ENCODE assay signal across 8 cellular contexts in genomic region chr15:43185161-43186002, GRCh38. TPM values are rescaled to one million over a fixed set of nuclear protein-coding genes. Genes with fewer than 3 reads are reported as not detected.
DNase-seq lines count a peak whose midpoint lies in the region; ATAC-seq, FAIRE-seq and TF ChIP-seq lines count a peak whose summit lies in the region.

Gene CCNDBP1, plus strand, starts transcription at chr15:43185403. Its CDS starts 96 bp downstream, at chr15:43185499.

- TF ChIP-seq EP300 in tibial nerve (IDR thresholded peaks at IDR 0.05) = peak in 1 of 2 donors; percentile 90

- DNase-seq in GM12865 (ENCODE audit: low read depth) (peak; percentile 97), HFFc6 (peak; percentile 85), NAMALWA (ENCODE audit: low spot score) (peak; percentile 93), SW 1271 (lab: John Stamatoyannopoulos, UW) (peak; percentile 56 to 88), Right ventricle myocardium inferior (ENCODE audit: missing footprints) (peak; percentile 99), pancreas (peak; percentile 96 to 99 (median 97)), tibial nerve (ENCODE audit: low spot score in 2 of 2) (peak; percentile 90 to 92)
- DNase-seq in activated naive CD8-positive, alpha-beta T cell treated with anti-CD3 and anti-CD28 coated beads, Interleukin-2, amount 10 ng/mL, durations not matched to agents 7 days and 5 days = peak; percentile 88

- H3K27me3 Mint-ChIP-seq in HFFc6 (ENCODE audit: insufficient read depth) = no peaks in the 10 kb centered on the region
- no peaks in the 10 kb centered on the region for H3K27me3 Mint-ChIP-seq in activated naive CD8-positive, alpha-beta T cell treated with anti-CD3 and anti-CD28 coated beads, Interleukin-2, amount 10 ng/mL, durations not matched to agents 7 days and 5 days

- H3K4me1 ChIP-seq in pancreas (peaks cover 0 to 15% (median 11%) of the 10 kb centered on the region in 3 donors), tibial nerve (peaks cover 0 to 44% (median 14%) of the 10 kb centered on the region in 4 donors)

- H3K4me3 ChIP-seq in GM12865 (ENCODE audit: low read depth, low read length) = peak within 1 kb of the TSS; percentile 76
- H3K4me3 ChIP-seq in pancreas = peak within 1 kb of the TSS; percentile 49 to 79 (median 70)
- H3K4me3 ChIP-seq in tibial nerve = peak within 1 kb of the TSS; percentile 77 to 93 (median 86)

- TF ChIP-seq POLR2A in tibial nerve (IDR thresholded peaks at IDR 0.05) = peak; percentile 51 to 74

- H3K9me3 Mint-ChIP-seq in HFFc6 = no peaks in the 10 kb centered on the region
- H3K9me3 Mint-ChIP-seq in activated naive CD8-positive, alpha-beta T cell treated with anti-CD3 and anti-CD28 coated beads, Interleukin-2, amount 10 ng/mL, durations not matched to agents 7 days and 5 days = no peaks in the 10 kb centered on the region

- peak within 1 kb of the TSS; percentile 96 for H3K4me3 Mint-ChIP-seq in HFFc6
- H3K4me3 Mint-ChIP-seq in activated naive CD8-positive, alpha-beta T cell treated with anti-CD3 and anti-CD28 coated beads, Interleukin-2, amount 10 ng/mL, durations not matched to agents 7 days and 5 days = peak within 1 kb of the TSS; percentile 96

- intact Hi-C loops in Right ventricle myocardium inferior (cut with DNase I) = no loop called here
- intact Hi-C loops in pancreas (cut with DNase I) = no loop called here

- POLR2A ChIA-PET in activated naive CD8-positive, alpha-beta T cell treated with anti-CD3 and anti-CD28 coated beads, Interleukin-2, amount 10 ng/mL, durations not matched to agents 7 days and 5 days (lab: Charles Lee) = interaction anchor here (0.5 to 1.7 kb wide), 7 partner anchors 10 to 640 kb away, joined by 3 to 6 read pairs (median 4); partner anchors contain the start of gene UBR1

- H3K27ac ChIP-seq in pancreas (peak within 1 kb of the TSS; percentile 66 to 89 (median 78)), tibial nerve (peak within 1 kb of the TSS; percentile 84 to 98 (median 93))

- WGBS in pancreas, 2 donors = 0% methylated on average over 69 of the region's 69 CpGs
- WGBS in tibial nerve, 2 donors = 1% methylated on average over 36 to 60 of the region's 69 CpGs

- no peaks in the 10 kb centered on the region for H3K36me3 Mint-ChIP-seq in HFFc6 (ENCODE audit: low read depth)
- peaks cover 11% of the 10 kb centered on the region for H3K36me3 Mint-ChIP-seq in activated naive CD8-positive, alpha-beta T cell treated with anti-CD3 and anti-CD28 coated beads, Interleukin-2, amount 10 ng/mL, durations not matched to agents 7 days and 5 days

- peak; percentile 95 for ATAC-seq in activated naive CD8-positive, alpha-beta T cell treated with anti-CD3 and anti-CD28 coated beads, Interleukin-2, amount 10 ng/mL, durations not matched to agents 7 days and 5 days (ENCODE audit: low read depth)
- ATAC-seq in Right ventricle myocardium inferior (peak; percentile 99), pancreas (peak; percentile 98 to 99 (median 98))

- H3K27ac Mint-ChIP-seq in HFFc6 = peak within 1 kb of the TSS; percentile 82
- H3K27ac Mint-ChIP-seq in activated naive CD8-positive, alpha-beta T cell treated with anti-CD3 and anti-CD28 coated beads, Interleukin-2, amount 10 ng/mL, durations not matched to agents 7 days and 5 days = peak within 1 kb of the TSS; percentile 93

- H3K4me1 Mint-ChIP-seq in HFFc6 (ENCODE audit: low read depth) = peaks cover 27% of the 10 kb centered on the region
- peaks cover 26% of the 10 kb centered on the region for H3K4me1 Mint-ChIP-seq in activated naive CD8-positive, alpha-beta T cell treated with anti-CD3 and anti-CD28 coated beads, Interleukin-2, amount 10 ng/mL, durations not matched to agents 7 days and 5 days

- H3K27me3 ChIP-seq in pancreas = no peaks in the 10 kb centered on the region
- no peaks in the 10 kb centered on the region for H3K27me3 ChIP-seq in tibial nerve

- TF ChIP-seq CTCF in GM12865 (IDR thresholded peaks at IDR 0.05; ENCODE audit: insufficient read depth, low read depth, low read length, missing control alignments) (peak; percentile 55), HFFc6 (IDR thresholded peaks at IDR 0.05) (peak; percentile 70), pancreas (IDR thresholded peaks at IDR 0.05) (no peak), tibial nerve (IDR thresholded peaks at IDR 0.05) (peak in 4 of 5 experiments; percentile 5 to 42 (median 32))

- FAIRE-seq in pancreas (lab: Jason Lieb, UNC) = no peak

- H3K9me3 ChIP-seq in pancreas (no peaks in the 10 kb centered on the region), tibial nerve (no peaks in the 10 kb centered on the region)

- peaks cover 0 to 17% (median under 1%) of the 10 kb centered on the region in 3 donors for H3K36me3 ChIP-seq in pancreas
- peaks cover 0 to 38% (median 5%) of the 10 kb centered on the region in 3 donors for H3K36me3 ChIP-seq in tibial nerve

RNA-seq across cellular contexts. Expression of gene CCNDBP1, which starts in this region (rescaled TPM):
- total RNA-seq in HFFc6 (2021; fragmentation: NEBNext Ultra II Directional; extraction: Animal tissue kit (Norgen Biotek cat#: 25700)) = 10 to 100 TPM; 50.9 to 60.7 (median 57.2) TPM
- 10 to 100 TPM; 80.4 to 86.5 TPM for total RNA-seq in activated naive CD8-positive, alpha-beta T cell treated with anti-CD3 and anti-CD28 coated beads, Interleukin-2, amount 10 ng/mL, durations not matched to agents 7 days and 5 days
- total RNA-seq in Right ventricle myocardium inferior (54.6 TPM), pancreas (10 to 100 TPM; 17.6 to 35.7 (median 21.7) TPM), tibial nerve (100 to 1,000 TPM in 2 of 4 donors, 10 to 100 TPM in 2; 59.4 to 171 (median 97.2) TPM)
- 10 to 100 TPM; 20.1 to 37.7 TPM for polyA plus RNA-seq in pancreas

Comparison
In these comparisons a context has a peak if more than half of its experiments do, and no peak if none do; other contexts are left out.
1. Peak in every context shown above with its lines: DNase-seq, ATAC-seq, H3K4me3 ChIP-seq and H3K27ac ChIP-seq.
2. CTCF ChIP-seq: peak in GM12865 (single experiment), HFFc6 (single experiment) and tibial nerve (4 of 5); none in pancreas (0 of 4).